ENCODE assay signal across 18 cellular contexts in genomic region chr2:43052944-43053306, GRCh38.
A peak's percentile ranks its signal among the peaks of the same experiment; 100 is the strongest.
DNase-seq lines count a peak whose midpoint lies in the region; ATAC-seq and TF ChIP-seq lines count a peak whose summit lies in the region.
"Had no signal": no experiment of that assay in that cellular context is flagged by ENCODE, and none has a peak within 500 bp of the region (broad histone marks: within the 10 kb centered on the region; RNA-seq: fewer than 3 reads in every experiment).

No MANE protein-coding gene starts in this region.

- H3K79me2 ChIP-seq in SK-N-SH (ENCODE audit: insufficient read depth) (no peaks in the 10 kb centered on the region), osteoblast (ENCODE audit: insufficient read depth, low read length) (no peaks in the 10 kb centered on the region)

- TF ChIP-seq POLR2A in breast epithelium (IDR thresholded peaks at IDR 0.05): no peak

- TF ChIP-seq CTCF in MCF 10A (IDR thresholded peaks at IDR 0.05; ENCODE audit: unreplicated experiment) (no peak), breast epithelium (IDR thresholded peaks at IDR 0.05) (no peak), SK-N-SH (IDR thresholded peaks at IDR 0.05) (no peak), foreskin keratinocyte (conservative IDR thresholded peaks at IDR 0.05) (no peak), osteoblast (IDR thresholded peaks at IDR 0.05; ENCODE audit: extremely low read depth, low read depth, low read length) (no peak)

- CTCF ChIA-PET in MCF 10A (lab: Yijun Ruan, JAX) (interaction anchor here (1.0 kb wide), 1 partner anchor 14 kb away, joined by 4 read pairs; no protein-coding TSS in a partner anchor), SK-N-SH (lab: Yijun Ruan, JAX) (interaction anchor here (1.0 to 2.4 kb wide), 4 partner anchors 12 to 524 kb away, joined by 3 to 8 read pairs (median 4); no protein-coding TSS in a partner anchor)

- no TSS peak for BruUV-seq in MCF 10A (replicated peaks; lab: Mats Ljungman, UMichigan)

- POLR2A ChIA-PET in MCF 10A (lab: Yijun Ruan, JAX): interaction anchor here (3.0 to 3.3 kb wide), 2 partner anchors 21 to 79 kb away, joined by 24 to 26 read pairs; no protein-coding TSS in a partner anchor
- POLR2A ChIA-PET in SK-N-SH (lab: Yijun Ruan, JAX): interaction anchor here (1.0 kb wide), 1 partner anchor 175 kb away, joined by 3 read pairs; no protein-coding TSS in a partner anchor

- H3K4me1 Mint-ChIP-seq in MCF 10A (ENCODE audit: insufficient read depth, unreplicated experiment): peaks cover 55% of the 10 kb centered on the region

- no peak overlapping the region for H2AFZ ChIP-seq in SK-N-SH (ENCODE audit: low read depth)
- H2AFZ ChIP-seq in osteoblast (ENCODE audit: low read length): no peak overlapping the region
- H2AFZ ChIP-seq: GM23338 had no signal

- no peak overlapping the region for H3K4me2 ChIP-seq in SK-N-SH
- H3K4me2 ChIP-seq in osteoblast (ENCODE audit: insufficient read depth, low read length): no peak overlapping the region
- H3K4me2 ChIP-seq: GM23338 had no signal

- TF ChIP-seq RAD21 in SK-N-SH (IDR thresholded peaks at IDR 0.05; ENCODE audit: low read length): no peak

- no peaks in the 10 kb centered on the region for H3K9me3 Mint-ChIP-seq in MCF 10A (ENCODE audit: unreplicated experiment)
- H3K9me3 Mint-ChIP-seq: CD4-positive, alpha-beta T cell; GM23338 had no signal

- H3K27ac ChIP-seq in breast epithelium (no peak overlapping the region), SK-N-SH (ENCODE audit: low read depth in 2 of 2, low read length in 1 of 2) (no peak overlapping the region), foreskin keratinocyte (peak overlapping the region; percentile 81), osteoblast (ENCODE audit: low read depth, low read length) (no peak overlapping the region)
- H3K27ac ChIP-seq: 22Rv1, C4-2B had no signal

- H3K4me1 ChIP-seq in breast epithelium (no peaks in the 10 kb centered on the region), SK-N-SH (ENCODE audit: control insufficient read depth in 1 of 2, insufficient read depth in 2 of 2, low read depth in 1 of 2, low read length in 1 of 2) (peaks cover 28 to 52% of the 10 kb centered on the region in 2 experiments), foreskin keratinocyte (peaks cover 32% of the 10 kb centered on the region), osteoblast (ENCODE audit: insufficient read depth, low read length) (peaks cover 15% of the 10 kb centered on the region)

- no peak for ATAC-seq in foreskin keratinocyte
- no peak for ATAC-seq in HG02571 (IDR thresholded peaks at IDR 0.05; ENCODE audit: unreplicated experiment)
- ATAC-seq: A549, GM23338 had no signal

- peak overlapping the region; percentile 93 for H3K27ac Mint-ChIP-seq in MCF 10A (ENCODE audit: low read depth, unreplicated experiment)
- H3K27ac Mint-ChIP-seq: CD4-positive, alpha-beta T cell; GM23338 had no signal

- H3K36me3 Mint-ChIP-seq in MCF 10A (ENCODE audit: insufficient read depth, unreplicated experiment): no peaks in the 10 kb centered on the region

- H3K36me3 ChIP-seq in breast epithelium: no peaks in the 10 kb centered on the region
- no peaks in the 10 kb centered on the region for H3K36me3 ChIP-seq in SK-N-SH (replicated peaks in 1 of 2; ENCODE audit: control insufficient read depth in 1 of 2, insufficient read depth in 2 of 2, low read length in 1 of 2)
- H3K36me3 ChIP-seq in osteoblast (ENCODE audit: insufficient read depth, low read length): no peaks in the 10 kb centered on the region

- peaks cover 6% of the 10 kb centered on the region for H3F3A ChIP-seq in SK-N-SH (replicated peaks; ENCODE audit: insufficient read depth)

- TF ChIP-seq EP300 in SK-N-SH (IDR thresholded peaks at IDR 0.05; ENCODE audit: borderline replicate concordance in 1 of 2, low read depth in 1 of 2, low read length in 1 of 2): peak in 1 of 2 experiments; percentile 71; a peak in 2 of 4 replicates

- H3K9me3 ChIP-seq in breast epithelium: no peaks in the 10 kb centered on the region
- no peaks in the 10 kb centered on the region for H3K9me3 ChIP-seq in SK-N-SH
- H3K9me3 ChIP-seq in osteoblast (ENCODE audit: low read depth, low read length): no peaks in the 10 kb centered on the region
- H3K9me3 ChIP-seq: A549 had no signal

- no peaks in the 10 kb centered on the region for H3K27me3 ChIP-seq in breast epithelium
- no peaks in the 10 kb centered on the region for H3K27me3 ChIP-seq in SK-N-SH (ENCODE audit: insufficient read depth)
- no peaks in the 10 kb centered on the region for H3K27me3 ChIP-seq in foreskin keratinocyte
- no peaks in the 10 kb centered on the region for H3K27me3 ChIP-seq in osteoblast (ENCODE audit: insufficient read depth, low read length)

- intact Hi-C loops in MCF 10A (cut with micrococcal nuclease) (no loop called here), breast epithelium (cut with DNase I; ENCODE audit: low total_unique reads) (no loop called here)

- H3K4me3 Mint-ChIP-seq in MCF 10A (ENCODE audit: unreplicated experiment): no peak overlapping the region
- H3K4me3 Mint-ChIP-seq: CD4-positive, alpha-beta T cell; GM23338 had no signal

- H3K27me3 Mint-ChIP-seq in MCF 10A (ENCODE audit: insufficient read depth, unreplicated experiment): no peaks in the 10 kb centered on the region
- H3K27me3 Mint-ChIP-seq: CD4-positive, alpha-beta T cell had no signal

- no peak overlapping the region for H3K4me3 ChIP-seq in breast epithelium
- H3K4me3 ChIP-seq in SK-N-SH (ENCODE audit: low read depth in 2 of 2, low read length in 1 of 2): no peak overlapping the region
- H3K4me3 ChIP-seq in osteoblast (ENCODE audit: insufficient read depth, low read length): no peak overlapping the region
- H3K4me3 ChIP-seq: A549, GM23338 had no signal

- no peaks in the 10 kb centered on the region for H4K20me1 ChIP-seq in SK-N-SH (ENCODE audit: insufficient read depth)
- no peaks in the 10 kb centered on the region for H4K20me1 ChIP-seq in osteoblast (ENCODE audit: insufficient read depth, low read length)

- H3K9me2 ChIP-seq in SK-N-SH: no peaks in the 10 kb centered on the region

- no peak overlapping the region for H3K9ac ChIP-seq in SK-N-SH

- DNase-seq in MCF 10A (ENCODE audit: unreplicated experiment): no peak
- no peak for DNase-seq in breast epithelium (ENCODE audit: low spot score in 2 of 2)
- DNase-seq in SK-N-SH: no peak
- no peak for DNase-seq in foreskin keratinocyte
- DNase-seq in osteoblast (ENCODE audit: insufficient read length, low spot score, missing footprints): peak; percentile 42
- no peak for DNase-seq in NCI-H2029 treated with DMSO at 0.1 percent for 48 hours (lab: John Stamatoyannopoulos, UW)
- DNase-seq in T1000 (lab: John Stamatoyannopoulos, UW): no peak
- DNase-seq: AML-193; CD4-positive, alpha-beta T cell; DMS153; DMS79; GF-D8; H7 had no signal

- 94% methylated on average over 1 of the region's 1 CpG for WGBS in SK-N-SH (ENCODE audit: low lambda C conversion rate)

TF ChIP-seq in SK-N-SH, 30 proteins besides CTCF, POLR2A, EP300 and RAD21 (continues in another document):
- TF ChIP-seq, protein P1, sequence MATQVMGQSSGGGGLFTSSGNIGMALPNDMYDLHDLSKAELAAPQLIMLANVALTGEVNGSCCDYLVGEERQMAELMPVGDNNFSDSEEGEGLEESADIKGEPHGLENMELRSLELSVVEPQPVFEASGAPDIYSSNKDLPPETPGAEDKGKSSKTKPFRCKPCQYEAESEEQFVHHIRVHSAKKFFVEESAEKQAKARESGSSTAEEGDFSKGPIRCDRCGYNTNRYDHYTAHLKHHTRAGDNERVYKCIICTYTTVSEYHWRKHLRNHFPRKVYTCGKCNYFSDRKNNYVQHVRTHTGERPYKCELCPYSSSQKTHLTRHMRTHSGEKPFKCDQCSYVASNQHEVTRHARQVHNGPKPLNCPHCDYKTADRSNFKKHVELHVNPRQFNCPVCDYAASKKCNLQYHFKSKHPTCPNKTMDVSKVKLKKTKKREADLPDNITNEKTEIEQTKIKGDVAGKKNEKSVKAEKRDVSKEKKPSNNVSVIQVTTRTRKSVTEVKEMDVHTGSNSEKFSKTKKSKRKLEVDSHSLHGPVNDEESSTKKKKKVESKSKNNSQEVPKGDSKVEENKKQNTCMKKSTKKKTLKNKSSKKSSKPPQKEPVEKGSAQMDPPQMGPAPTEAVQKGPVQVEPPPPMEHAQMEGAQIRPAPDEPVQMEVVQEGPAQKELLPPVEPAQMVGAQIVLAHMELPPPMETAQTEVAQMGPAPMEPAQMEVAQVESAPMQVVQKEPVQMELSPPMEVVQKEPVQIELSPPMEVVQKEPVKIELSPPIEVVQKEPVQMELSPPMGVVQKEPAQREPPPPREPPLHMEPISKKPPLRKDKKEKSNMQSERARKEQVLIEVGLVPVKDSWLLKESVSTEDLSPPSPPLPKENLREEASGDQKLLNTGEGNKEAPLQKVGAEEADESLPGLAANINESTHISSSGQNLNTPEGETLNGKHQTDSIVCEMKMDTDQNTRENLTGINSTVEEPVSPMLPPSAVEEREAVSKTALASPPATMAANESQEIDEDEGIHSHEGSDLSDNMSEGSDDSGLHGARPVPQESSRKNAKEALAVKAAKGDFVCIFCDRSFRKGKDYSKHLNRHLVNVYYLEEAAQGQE (IDR thresholded peaks at IDR 0.05; ENCODE audit: low read depth, low read length): no peak
- no peak for TF ChIP-seq TEAD4 (IDR thresholded peaks at IDR 0.05; ENCODE audit: borderline replicate concordance, insufficient read depth)
- TF ChIP-seq, protein P2, sequence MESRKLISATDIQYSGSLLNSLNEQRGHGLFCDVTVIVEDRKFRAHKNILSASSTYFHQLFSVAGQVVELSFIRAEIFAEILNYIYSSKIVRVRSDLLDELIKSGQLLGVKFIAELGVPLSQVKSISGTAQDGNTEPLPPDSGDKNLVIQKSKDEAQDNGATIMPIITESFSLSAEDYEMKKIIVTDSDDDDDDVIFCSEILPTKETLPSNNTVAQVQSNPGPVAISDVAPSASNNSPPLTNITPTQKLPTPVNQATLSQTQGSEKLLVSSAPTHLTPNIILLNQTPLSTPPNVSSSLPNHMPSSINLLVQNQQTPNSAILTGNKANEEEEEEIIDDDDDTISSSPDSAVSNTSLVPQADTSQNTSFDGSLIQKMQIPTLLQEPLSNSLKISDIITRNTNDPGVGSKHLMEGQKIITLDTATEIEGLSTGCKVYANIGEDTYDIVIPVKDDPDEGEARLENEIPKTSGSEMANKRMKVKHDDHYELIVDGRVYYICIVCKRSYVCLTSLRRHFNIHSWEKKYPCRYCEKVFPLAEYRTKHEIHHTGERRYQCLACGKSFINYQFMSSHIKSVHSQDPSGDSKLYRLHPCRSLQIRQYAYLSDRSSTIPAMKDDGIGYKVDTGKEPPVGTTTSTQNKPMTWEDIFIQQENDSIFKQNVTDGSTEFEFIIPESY (IDR thresholded peaks at IDR 0.05; ENCODE audit: borderline replicate concordance, low read depth): no peak
- no peak for TF ChIP-seq POLR2AphosphoS5 (IDR thresholded peaks at IDR 0.05; ENCODE audit: low read depth, low read length)
- TF ChIP-seq GABPA (IDR thresholded peaks at IDR 0.05; ENCODE audit: low read depth): no peak
